ENCODE assay signal across 8 cellular contexts in the genomic region with DNA sequence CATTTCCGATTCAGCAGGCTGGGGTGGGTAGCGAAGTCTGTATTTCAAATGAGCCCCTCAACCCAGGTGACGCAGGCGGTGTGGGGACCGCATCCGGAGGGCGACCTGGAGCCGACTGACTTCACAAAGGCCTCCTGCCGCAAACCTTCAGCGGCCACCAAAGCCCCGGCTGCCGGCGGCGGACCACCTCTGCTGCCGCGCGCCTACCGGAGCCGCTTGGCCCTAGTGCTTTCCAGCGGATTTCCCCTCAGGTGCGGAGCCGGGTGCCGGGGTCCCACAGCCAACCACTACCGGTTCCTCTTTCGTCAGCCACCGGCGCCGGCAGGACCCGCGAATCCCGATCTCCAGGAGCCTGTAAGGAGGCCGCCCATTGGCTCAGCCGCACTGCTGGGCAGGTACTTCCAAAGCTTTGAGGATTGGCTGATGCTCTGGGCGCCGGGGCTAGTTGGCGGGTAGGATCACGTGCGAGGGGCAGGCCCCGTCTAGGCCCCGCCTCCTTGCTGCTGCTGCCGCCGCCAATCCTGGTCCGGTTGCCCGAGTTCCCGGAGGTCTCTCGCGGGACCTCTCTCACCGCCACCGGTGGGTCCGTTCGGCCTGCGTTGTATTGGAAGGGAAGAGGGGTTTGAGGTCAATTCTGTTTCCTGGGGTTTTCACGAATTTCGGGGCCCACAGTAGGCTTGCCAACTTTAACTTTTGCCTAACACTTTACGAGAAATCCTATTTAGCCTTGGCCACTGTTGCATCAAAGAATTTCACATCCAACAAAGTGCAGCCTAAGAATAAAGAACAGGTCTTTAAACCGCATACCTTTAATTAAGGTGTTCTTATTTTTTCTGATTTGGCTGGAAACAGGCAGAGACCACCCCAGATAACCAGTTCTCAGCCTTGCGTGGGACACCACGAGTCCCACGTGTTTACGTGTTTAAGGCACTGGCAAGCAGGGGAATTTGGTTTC. TPM values are rescaled to one million over a fixed set of nuclear protein-coding genes. Genes with fewer than 3 reads are reported as not detected.
DNase-seq lines count a peak whose midpoint lies in the region; ATAC-seq and TF ChIP-seq lines count a peak whose summit lies in the region.

GSTO2 (plus strand) TSS at position 494 of the 955 bp plus-strand sequence. CDS start 5,732 bp downstream, outside the sequence.

- no peaks in the 10 kb centered on the region for H3K9me3 ChIP-seq in liver (ENCODE audit: control insufficient read depth in 4 of 4, low read length in 3 of 4)

- peak within 1 kb of the TSS; percentile 21 to 37 for H3K9ac ChIP-seq in liver (ENCODE audit: low read depth in 1 of 2, low read length in 2 of 2)

- H3K36me3 ChIP-seq in liver (ENCODE audit: control insufficient read depth in 4 of 4, insufficient read depth in 3 of 4, low read depth in 1 of 4, low read length in 3 of 4): peaks cover 17 to 39% (median 28%) of the 10 kb centered on the region in 4 donors

- no peak for TF ChIP-seq CTCF in liver (IDR thresholded peaks at IDR 0.05; ENCODE audit: low read depth, low read length, missing input control)

- TF ChIP-seq RAD21 in liver (IDR thresholded peaks at IDR 0.05): peak in 1 of 2 donors; percentile 4

- DNase-seq in AML-193 (lab: John Stamatoyannopoulos, UW) (peak; percentile 93 to 95), GM19240 (ENCODE audit: insufficient read length, low spot score) (peak; percentile 97), NCI-H526 treated with DMSO at 0.1 percent for 48 hours (lab: John Stamatoyannopoulos, UW) (peak; percentile 91), dermis microvascular lymphatic vessel endothelial cell (ENCODE audit: low read depth in 2 of 2) (peak; percentile 95 to 99)
- peak; percentile 96 to 98 for DNase-seq in activated CD4-positive, alpha-beta T cell treated with anti-CD3 and anti-CD28 coated beads, Interleukin-2, amount 50 U/mL, for 48 hours
- peak; percentile 97 for DNase-seq in stimulated activated CD4-positive, alpha-beta T cell treated with anti-CD3 and anti-CD28 coated beads, Interleukin-4, amount 100 ng/mL, for 1 hour

- 21% methylated on average over 60 of the region's 60 CpGs for WGBS in liver

- H3K27ac ChIP-seq in liver (ENCODE audit: low read depth in 1 of 2, low read length in 2 of 2): peak within 1 kb of the TSS; percentile 67 to 71

- peaks cover 2 to 44% (median 26%) of the 10 kb centered on the region in 4 donors for H3K4me1 ChIP-seq in liver (ENCODE audit: control insufficient read depth in 4 of 4, insufficient read depth in 4 of 4, low read length in 3 of 4)

- ATAC-seq in HG03457 (IDR thresholded peaks at IDR 0.05; ENCODE audit: unreplicated experiment): peak; percentile 98

- peak within 1 kb of the TSS; percentile 67 to 76 (median 70) for H3K4me3 ChIP-seq in liver (ENCODE audit: low read depth in 1 of 3, low read length in 3 of 3)

- no peaks in the 10 kb centered on the region for H3K27me3 ChIP-seq in liver (ENCODE audit: control insufficient read depth in 4 of 4, insufficient read depth in 4 of 4, low read length in 3 of 4)

TF ChIP-seq in liver, 16 proteins besides CTCF, POLR2A, EP300 and RAD21:
- TF ChIP-seq MAX (IDR thresholded peaks at IDR 0.05): no peak
- no peak for TF ChIP-seq YY1 (IDR thresholded peaks at IDR 0.05)
- TF ChIP-seq, protein P1, sequence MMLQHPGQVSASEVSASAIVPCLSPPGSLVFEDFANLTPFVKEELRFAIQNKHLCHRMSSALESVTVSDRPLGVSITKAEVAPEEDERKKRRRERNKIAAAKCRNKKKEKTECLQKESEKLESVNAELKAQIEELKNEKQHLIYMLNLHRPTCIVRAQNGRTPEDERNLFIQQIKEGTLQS (IDR thresholded peaks at IDR 0.05): peak; percentile 59
- no peak for TF ChIP-seq RXRA (IDR thresholded peaks at IDR 0.05)
- TF ChIP-seq, protein P2, sequence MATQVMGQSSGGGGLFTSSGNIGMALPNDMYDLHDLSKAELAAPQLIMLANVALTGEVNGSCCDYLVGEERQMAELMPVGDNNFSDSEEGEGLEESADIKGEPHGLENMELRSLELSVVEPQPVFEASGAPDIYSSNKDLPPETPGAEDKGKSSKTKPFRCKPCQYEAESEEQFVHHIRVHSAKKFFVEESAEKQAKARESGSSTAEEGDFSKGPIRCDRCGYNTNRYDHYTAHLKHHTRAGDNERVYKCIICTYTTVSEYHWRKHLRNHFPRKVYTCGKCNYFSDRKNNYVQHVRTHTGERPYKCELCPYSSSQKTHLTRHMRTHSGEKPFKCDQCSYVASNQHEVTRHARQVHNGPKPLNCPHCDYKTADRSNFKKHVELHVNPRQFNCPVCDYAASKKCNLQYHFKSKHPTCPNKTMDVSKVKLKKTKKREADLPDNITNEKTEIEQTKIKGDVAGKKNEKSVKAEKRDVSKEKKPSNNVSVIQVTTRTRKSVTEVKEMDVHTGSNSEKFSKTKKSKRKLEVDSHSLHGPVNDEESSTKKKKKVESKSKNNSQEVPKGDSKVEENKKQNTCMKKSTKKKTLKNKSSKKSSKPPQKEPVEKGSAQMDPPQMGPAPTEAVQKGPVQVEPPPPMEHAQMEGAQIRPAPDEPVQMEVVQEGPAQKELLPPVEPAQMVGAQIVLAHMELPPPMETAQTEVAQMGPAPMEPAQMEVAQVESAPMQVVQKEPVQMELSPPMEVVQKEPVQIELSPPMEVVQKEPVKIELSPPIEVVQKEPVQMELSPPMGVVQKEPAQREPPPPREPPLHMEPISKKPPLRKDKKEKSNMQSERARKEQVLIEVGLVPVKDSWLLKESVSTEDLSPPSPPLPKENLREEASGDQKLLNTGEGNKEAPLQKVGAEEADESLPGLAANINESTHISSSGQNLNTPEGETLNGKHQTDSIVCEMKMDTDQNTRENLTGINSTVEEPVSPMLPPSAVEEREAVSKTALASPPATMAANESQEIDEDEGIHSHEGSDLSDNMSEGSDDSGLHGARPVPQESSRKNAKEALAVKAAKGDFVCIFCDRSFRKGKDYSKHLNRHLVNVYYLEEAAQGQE (IDR thresholded peaks at IDR 0.05): peak; percentile 34
- peak; percentile 1 for TF ChIP-seq TAF1 (conservative IDR thresholded peaks at IDR 0.05)
- TF ChIP-seq FOXA2 (IDR thresholded peaks at IDR 0.05): no peak
- TF ChIP-seq HNF4A (conservative IDR thresholded peaks at IDR 0.05): peak in 1 of 2 donors; percentile 9
- TF ChIP-seq EGR1 (IDR thresholded peaks at IDR 0.05; ENCODE audit: low read depth in 2 of 2): no peak
- TF ChIP-seq NR2F2 (IDR thresholded peaks at IDR 0.05): no peak
- TF ChIP-seq GABPA (IDR thresholded peaks at IDR 0.05 in 1 of 2, conservative IDR thresholded peaks at IDR 0.05 in 1 of 2): peak; percentile 46 to 83
- TF ChIP-seq, protein P3, sequence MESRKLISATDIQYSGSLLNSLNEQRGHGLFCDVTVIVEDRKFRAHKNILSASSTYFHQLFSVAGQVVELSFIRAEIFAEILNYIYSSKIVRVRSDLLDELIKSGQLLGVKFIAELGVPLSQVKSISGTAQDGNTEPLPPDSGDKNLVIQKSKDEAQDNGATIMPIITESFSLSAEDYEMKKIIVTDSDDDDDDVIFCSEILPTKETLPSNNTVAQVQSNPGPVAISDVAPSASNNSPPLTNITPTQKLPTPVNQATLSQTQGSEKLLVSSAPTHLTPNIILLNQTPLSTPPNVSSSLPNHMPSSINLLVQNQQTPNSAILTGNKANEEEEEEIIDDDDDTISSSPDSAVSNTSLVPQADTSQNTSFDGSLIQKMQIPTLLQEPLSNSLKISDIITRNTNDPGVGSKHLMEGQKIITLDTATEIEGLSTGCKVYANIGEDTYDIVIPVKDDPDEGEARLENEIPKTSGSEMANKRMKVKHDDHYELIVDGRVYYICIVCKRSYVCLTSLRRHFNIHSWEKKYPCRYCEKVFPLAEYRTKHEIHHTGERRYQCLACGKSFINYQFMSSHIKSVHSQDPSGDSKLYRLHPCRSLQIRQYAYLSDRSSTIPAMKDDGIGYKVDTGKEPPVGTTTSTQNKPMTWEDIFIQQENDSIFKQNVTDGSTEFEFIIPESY (IDR thresholded peaks at IDR 0.05): peak; percentile 98
- TF ChIP-seq JUND (IDR thresholded peaks at IDR 0.05): peak in 1 of 2 donors; percentile 21
- no peak for TF ChIP-seq FOXA1 (IDR thresholded peaks at IDR 0.05)
- peak; percentile 83 for TF ChIP-seq SP1 (IDR thresholded peaks at IDR 0.05)
- no peak for TF ChIP-seq HNF4G (IDR thresholded peaks at IDR 0.05)

RNA-seq across cellular contexts. Expression of gene GSTO2, which starts in this region (rescaled TPM):
- total RNA-seq in dermis microvascular lymphatic vessel endothelial cell: 0.51 and 0.89 TPM in 2 replicates
- 1 to 10 TPM; 1.0 to 4.6 TPM for total RNA-seq in liver
- 1 to 10 TPM; 1.6 to 1.8 TPM for polyA plus RNA-seq in liver

Comparison
In these comparisons a context has a peak if more than half of its experiments do, and no peak if none do; other contexts are left out.
1. Peak in every context shown above with its lines: DNase-seq, ATAC-seq, H3K4me3 ChIP-seq and H3K27ac ChIP-seq.
2. Peak in DNase-seq in dermis microvascular lymphatic vessel endothelial cell; RNA of the gene not detected or under 1 TPM.